ENCODE assay signal across 22 cellular contexts in genomic region chr6:161212902-161213301, GRCh38.
A peak's percentile ranks its signal among the peaks of the same experiment; 100 is the strongest.
DNase-seq lines count a peak whose midpoint lies in the region; ATAC-seq and TF ChIP-seq lines count a peak whose summit lies in the region.
"Had no signal": no experiment of that assay in that cellular context is flagged by ENCODE, and none has a peak within 500 bp of the region (broad histone marks: within the 10 kb centered on the region; RNA-seq: fewer than 3 reads in every experiment).

No MANE protein-coding gene starts in this region.

- H2AFZ ChIP-seq in PC-9, result no peak overlapping the region
- H2AFZ ChIP-seq: GM23248 had no signal

- TF ChIP-seq CTCF in esophagus muscularis mucosa (IDR thresholded peaks at IDR 0.05) (no peak), stomach (IDR thresholded peaks at IDR 0.05) (no peak), PC-9 (conservative IDR thresholded peaks at IDR 0.05) (no peak)

- H3K9me2 ChIP-seq in PC-9 (ENCODE audit: insufficient read depth), result no peaks in the 10 kb centered on the region

- H4K20me1 ChIP-seq in PC-9 (ENCODE audit: insufficient read depth), result no peaks in the 10 kb centered on the region
- H4K20me1 ChIP-seq: BLaER1 treated with 17β-estradiol and CSF1 and Interleukin-3, amounts not matched to agents 10 nM and 100 nM had no signal

- H3K79me2 ChIP-seq in PC-9 (ENCODE audit: low read depth), result no peaks in the 10 kb centered on the region

- CTCF ChIA-PET in PC-9 (lab: Charles Lee), result no interaction called here

- H3K4me1 ChIP-seq in esophagus muscularis mucosa, result peaks cover 0 to 22% (median 17%) of the 10 kb centered on the region in 4 donors
- peaks cover 0 to 20% (median 0%) of the 10 kb centered on the region in 4 donors for H3K4me1 ChIP-seq in stomach
- no peaks in the 10 kb centered on the region for H3K4me1 ChIP-seq in PC-9 (replicated peaks; ENCODE audit: insufficient read depth)
- H3K4me1 ChIP-seq: A549; BE2C; BLaER1 treated with 17β-estradiol and CSF1 and Interleukin-3, amounts not matched to agents 10 nM and 100 nM had no signal

- H3K36me3 ChIP-seq in esophagus muscularis mucosa (no peaks in the 10 kb centered on the region), stomach (peaks cover 0 to 10% (median 4%) of the 10 kb centered on the region in 4 donors), PC-9 (ENCODE audit: low read depth) (no peaks in the 10 kb centered on the region)
- H3K36me3 ChIP-seq: BE2C had no signal

- no peak overlapping the region for H3K27ac ChIP-seq in esophagus muscularis mucosa (replicated peaks in 1 of 4)
- H3K27ac ChIP-seq in stomach, result no peak overlapping the region
- H3K27ac ChIP-seq in PC-9, result no peak overlapping the region
- H3K27ac ChIP-seq: A549; BLaER1 treated with 17β-estradiol and CSF1 and Interleukin-3, amounts not matched to agents 10 nM and 100 nM; GM23248 had no signal

- TF ChIP-seq POLR2A in esophagus muscularis mucosa (IDR thresholded peaks at IDR 0.05; ENCODE audit: low read depth) (no peak), stomach (IDR thresholded peaks at IDR 0.05) (no peak)

- H3K27me3 ChIP-seq in esophagus muscularis mucosa (no peaks in the 10 kb centered on the region), stomach (no peaks in the 10 kb centered on the region), PC-9 (ENCODE audit: insufficient read depth, low read depth) (no peaks in the 10 kb centered on the region)
- H3K27me3 ChIP-seq: BE2C; BLaER1 treated with 17β-estradiol and CSF1 and Interleukin-3, amounts not matched to agents 10 nM and 100 nM had no signal

- no TSS peak for BruUV-seq in PC-9 (replicated peaks; lab: Mats Ljungman, UMichigan)

- H3K4me3 ChIP-seq in esophagus muscularis mucosa, result no peak overlapping the region
- no peak overlapping the region for H3K4me3 ChIP-seq in stomach
- H3K4me3 ChIP-seq in PC-9, result no peak overlapping the region
- H3K4me3 ChIP-seq: A549; BLaER1 treated with 17β-estradiol and CSF1 and Interleukin-3, amounts not matched to agents 10 nM and 100 nM; GM12878; GM23248 had no signal

- no peaks in the 10 kb centered on the region for H3K9me3 ChIP-seq in esophagus muscularis mucosa
- peaks cover 0 to 5% (median 0%) of the 10 kb centered on the region in 4 donors for H3K9me3 ChIP-seq in stomach
- H3K9me3 ChIP-seq in PC-9 (ENCODE audit: insufficient read depth, low read depth), result peaks cover 4% of the 10 kb centered on the region; the same call in 1 of the 2 replicates
- H3K9me3 ChIP-seq: BE2C had no signal

- no peak for ATAC-seq in HG03159 (IDR thresholded peaks at IDR 0.05; ENCODE audit: unreplicated experiment)
- ATAC-seq: A549, GM12878 had no signal

- no peaks in the 10 kb centered on the region for H3F3A ChIP-seq in PC-9 (ENCODE audit: insufficient read depth, low read depth)

- peak; percentile 52 for DNase-seq in astrocyte of the hippocampus (ENCODE audit: low read depth, low spot score)
- DNase-seq in esophagus muscularis mucosa (ENCODE audit: extremely low spot score), result peak; percentile 47
- peak; percentile 57 for DNase-seq in stomach
- DNase-seq in PC-9, result no peak
- DNase-seq in NCI-H748 treated with DMSO at 0.1 percent for 48 hours (lab: John Stamatoyannopoulos, UW), result no peak
- DNase-seq: 8988T; ACHN; AML-193; BE2C; CD4-positive, alpha-beta T cell; CD8-positive, alpha-beta memory T cell; DMS 273 treated with DMSO at 0.1 percent for 48 hours; DMS79; EL; GDM1; GM23248; H7; HCEC 1CT had no signal

- H3K4me2 ChIP-seq in PC-9, result no peak overlapping the region
- H3K4me2 ChIP-seq: A549; BLaER1 treated with 17β-estradiol and CSF1 and Interleukin-3, amounts not matched to agents 10 nM and 100 nM had no signal

- POLR2A ChIA-PET in PC-9 (lab: Charles Lee; ENCODE audit: unreplicated experiment), result no interaction called here

- TF ChIP-seq EP300 in esophagus muscularis mucosa (IDR thresholded peaks at IDR 0.05) (no peak), stomach (IDR thresholded peaks at IDR 0.05) (no peak)

- WGBS in esophagus muscularis mucosa, result 46% methylated on average over 1 of the region's 1 CpG
- WGBS in stomach, 5 donors, result 22 to 68% (median 44%) methylated on average over 1 of the region's 1 CpG

- intact Hi-C loops in esophagus muscularis mucosa (cut with DNase I), result no loop called here
- intact Hi-C loops in stomach (cut with DNase I; ENCODE audit: low total_unique reads), result no loop called here
- intact Hi-C loops in PC-9 (cut with micrococcal nuclease; ENCODE audit: unreplicated experiment), result no loop called here

Comparison
In these comparisons a context has a peak if more than half of its experiments do, and no peak if none do; other contexts are left out.
1. DNase-seq: peak in astrocyte of the hippocampus (single experiment), esophagus muscularis mucosa (single experiment) and stomach (single experiment); none in PC-9 (0 of 2) and NCI-H748 treated with DMSO at 0.1 percent for 48 hours (single experiment).